Comparison of ENCODE assay signal across 17 cellular contexts in the genomic region with DNA sequence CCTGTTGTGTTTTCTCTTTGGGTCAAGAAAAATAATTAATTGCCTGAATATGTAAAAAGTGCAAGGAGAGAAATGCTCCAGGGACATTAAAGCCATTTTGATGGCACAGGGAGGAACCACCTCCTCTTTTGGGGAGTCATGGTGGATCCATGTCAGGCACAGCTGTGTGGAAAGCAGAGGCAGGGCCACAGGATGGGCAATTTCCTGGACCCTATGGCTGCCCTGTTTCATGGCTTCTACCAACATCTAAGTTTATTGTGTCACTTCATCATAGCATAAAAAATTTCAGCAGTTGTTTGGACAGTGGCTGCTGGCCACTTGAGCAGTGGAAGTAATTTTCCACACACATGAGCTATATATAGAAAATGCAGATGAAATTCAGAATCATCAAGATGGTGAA.
DNase-seq lines count a peak whose midpoint lies in the region; ATAC-seq and TF ChIP-seq lines count a peak whose summit lies in the region.
"Had no signal": no experiment of that assay in that cellular context is flagged by ENCODE, and none has a peak within 500 bp of the region (broad histone marks: within the 10 kb centered on the region; RNA-seq: fewer than 3 reads in every experiment).

No MANE protein-coding gene starts in this region.

- intact Hi-C loops in left ventricle myocardium inferior (cut with micrococcal nuclease): no loop called here
- intact Hi-C loops in left ventricle myocardium superior (cut with micrococcal nuclease): no loop called here
- intact Hi-C loops in stomach (cut with DNase I; ENCODE audit: low total_unique reads): no loop called here
- intact Hi-C loops in vagina (cut with DNase I): no loop called here

- H3K27me3 ChIP-seq in left ventricle myocardium inferior (ENCODE audit: low read depth) (no peaks in the 10 kb centered on the region), stomach (no peaks in the 10 kb centered on the region), vagina (no peaks in the 10 kb centered on the region)

- ATAC-seq in left ventricle myocardium superior (no peak), WTC11 (no peak), HG03095 (IDR thresholded peaks at IDR 0.05; ENCODE audit: unreplicated experiment) (no peak)
- ATAC-seq: HCT116 had no signal

- CTCF ChIA-PET in WTC11 (lab: Charles Lee): no interaction called here

- H3K4me3 Mint-ChIP-seq in WTC11: no peak overlapping the region

- POLR2A ChIA-PET in WTC11 (lab: Charles Lee): no interaction called here

- peaks cover 13% of the 10 kb centered on the region for H3K36me3 ChIP-seq in left ventricle myocardium inferior
- H3K36me3 ChIP-seq in mesodermal cell (ENCODE audit: control insufficient read depth, insufficient read depth, low read length): no peaks in the 10 kb centered on the region
- H3K36me3 ChIP-seq in stomach: peaks cover 0 to 39% (median 10%) of the 10 kb centered on the region in 4 donors
- no peaks in the 10 kb centered on the region for H3K36me3 ChIP-seq in vagina

- no peak overlapping the region for H3K27ac Mint-ChIP-seq in WTC11

- no peaks in the 10 kb centered on the region for H3K36me3 Mint-ChIP-seq in WTC11

- H3K4me3 ChIP-seq in left ventricle myocardium inferior (no peak overlapping the region), mesodermal cell (ENCODE audit: extremely low read depth, insufficient read depth, low read length, poor library complexity, severe bottlenecking) (no peak overlapping the region), stomach (no peak overlapping the region), vagina (no peak overlapping the region)

- H3K4me1 Mint-ChIP-seq in WTC11: peaks cover 17% of the 10 kb centered on the region

- no peak for DNase-seq in left ventricle myocardium inferior
- no peak for DNase-seq in left ventricle myocardium superior
- no peak for DNase-seq in stomach
- no peak for DNase-seq in vagina (ENCODE audit: extremely low spot score in 2 of 2)
- DNase-seq in WTC11 (ENCODE audit: low spot score): no peak
- DNase-seq in inferior parietal cortex (ENCODE audit: extremely low spot score): no peak
- DNase-seq: COR-L47, DMS153, Kasumi-1, NCI-H1105 treated with DMSO at 0.1 percent for 48 hours, NCI-H187, NCI-H446, NCI-H82 had no signal

- H3K27me3 Mint-ChIP-seq in WTC11 (ENCODE audit: low read depth): no peaks in the 10 kb centered on the region

- no peak for TF ChIP-seq EP300 in stomach (IDR thresholded peaks at IDR 0.05)

- H3K27ac ChIP-seq in left ventricle myocardium inferior (replicated peaks) (peak overlapping the region; percentile 22), mesodermal cell (ENCODE audit: low read depth, low read length, severe bottlenecking) (peak overlapping the region; percentile 10), stomach (peak overlapping the region in 3 of 5 donors; percentile 28 to 54 (median 46)), vagina (peak overlapping the region; percentile 61)
- H3K27ac ChIP-seq: C4-2B had no signal

- H3K9me3 ChIP-seq in left ventricle myocardium inferior (replicated peaks) (no peaks in the 10 kb centered on the region), mesodermal cell (ENCODE audit: control insufficient read depth, low read length) (no peaks in the 10 kb centered on the region), stomach (no peaks in the 10 kb centered on the region), vagina (no peaks in the 10 kb centered on the region)

- TF ChIP-seq POLR2A in stomach (IDR thresholded peaks at IDR 0.05): no peak
- TF ChIP-seq POLR2A in vagina (IDR thresholded peaks at IDR 0.05): no peak

- TF ChIP-seq CTCF in left ventricle myocardium inferior (IDR thresholded peaks at IDR 0.05; ENCODE audit: borderline replicate concordance) (no peak), stomach (IDR thresholded peaks at IDR 0.05) (no peak), vagina (IDR thresholded peaks at IDR 0.05) (no peak), WTC11 (IDR thresholded peaks at IDR 0.05) (no peak)

- H3K9me3 Mint-ChIP-seq in WTC11: peaks cover 4% of the 10 kb centered on the region; the same call in 1 of the 2 replicates

- H3K4me1 ChIP-seq in left ventricle myocardium inferior: no peaks in the 10 kb centered on the region
- peaks cover 18% of the 10 kb centered on the region for H3K4me1 ChIP-seq in mesodermal cell (ENCODE audit: control insufficient read depth, insufficient read depth, low read length, poor library complexity, severe bottlenecking)
- H3K4me1 ChIP-seq in stomach: peaks cover 0 to 7% (median 0%) of the 10 kb centered on the region in 4 donors
- no peaks in the 10 kb centered on the region for H3K4me1 ChIP-seq in vagina

TF ChIP-seq in WTC11, 78 proteins besides CTCF, POLR2A, EP300 and RAD21:
- TF ChIP-seq ETV6 (CRISPR knock-in tag; IDR thresholded peaks at IDR 0.05) (no peak), FOXK1 (CRISPR knock-in tag; IDR thresholded peaks at IDR 0.05) (no peak), GRHL2 (CRISPR knock-in tag; IDR thresholded peaks at IDR 0.05; ENCODE audit: insufficient replicate concordance, severe bottlenecking) (no peak)

Comparison
In these comparisons a context has a peak if more than half of its experiments do, and no peak if none do; other contexts are left out.
1. H3K27ac ChIP-seq: peak in every context shown above with its lines; median percentile 61 in vagina; 46 in stomach; 22 in left ventricle myocardium inferior; 10 in mesodermal cell.